ENCODE assay signal across 23 cellular contexts in the genomic region with DNA sequence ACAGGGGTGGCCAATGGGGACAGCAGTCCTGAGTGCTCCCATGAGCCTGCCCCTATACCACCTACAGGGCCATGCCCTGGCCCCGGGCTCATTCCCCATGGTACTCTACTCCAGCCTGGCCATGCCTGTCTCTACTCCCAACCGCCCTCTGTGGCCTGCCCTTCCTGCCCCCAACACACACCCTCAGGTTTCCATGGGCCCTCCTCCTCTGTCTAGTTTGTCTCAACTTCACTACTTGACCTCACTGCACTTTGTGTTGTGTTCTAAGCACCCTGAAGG.
"Had no signal": no experiment of that assay in that cellular context is flagged by ENCODE, and none has a peak within 500 bp of the region (broad histone marks: within the 10 kb centered on the region; RNA-seq: fewer than 3 reads in every experiment).

No MANE protein-coding gene starts in this region.

- FAIRE-seq: TTC549 had no signal

- DNase-seq: activated CD4-positive, alpha-beta memory T cell treated with anti-CD3 and anti-CD28 coated beads for 36 hours; activated CD4-positive, alpha-beta T cell treated with anti-CD3 and anti-CD28 coated beads for 4 hours; activated naive CD4-positive, alpha-beta T cell treated with anti-CD3 and anti-CD28 coated beads, Interleukin-2, amount 10 ng/mL, durations not matched to agents 7 days and 5 days; activated naive CD8-positive, alpha-beta T cell treated with anti-CD3 and anti-CD28 coated beads, Interleukin-2, amount 50 U/mL, for 24 hours; activated T-cell treated with anti-CD3 and anti-CD28 coated beads, Interleukin-2, amount 50 U/mL, for 1 hour; brain microvascular endothelial cell; cerebellar nuclear complex; effector CD8-positive, alpha-beta T cell; heart left ventricle; left ventricle myocardium superior; SK-N-SH; spleen; stimulated activated CD4-positive, alpha-beta T cell treated with anti-CD3 and anti-CD28 coated beads, Interleukin-4, amount 100 ng/mL, for 4 hours; stimulated activated naive CD4-positive, alpha-beta T cell treated with Interleukin-2 at 50 U/mL for 16 hours; substantia nigra; transverse colon had no signal

- H3K27me3 Mint-ChIP-seq: activated CD4-positive, alpha-beta memory T cell treated with anti-CD3 and anti-CD28 coated beads for 36 hours; activated naive CD4-positive, alpha-beta T cell treated with anti-CD3 and anti-CD28 coated beads, Interleukin-2, amount 10 ng/mL, durations not matched to agents 7 days and 5 days; activated naive CD8-positive, alpha-beta T cell treated with anti-CD3 and anti-CD28 coated beads, Interleukin-2, amount 50 U/mL, for 24 hours; memory B cell had no signal

- H3K4me3 Mint-ChIP-seq: activated CD4-positive, alpha-beta memory T cell treated with anti-CD3 and anti-CD28 coated beads for 36 hours; activated naive CD4-positive, alpha-beta T cell treated with anti-CD3 and anti-CD28 coated beads, Interleukin-2, amount 10 ng/mL, durations not matched to agents 7 days and 5 days; activated naive CD8-positive, alpha-beta T cell treated with anti-CD3 and anti-CD28 coated beads, Interleukin-2, amount 50 U/mL, for 24 hours; memory B cell; T-helper 2 cell treated with Interferon-gamma antibody and Interleukin-4, amounts not matched to agents 5 μg/mL and 100 μg/mL, for 36 hours; WTC11 had no signal

- ATAC-seq: activated naive CD8-positive, alpha-beta T cell treated with anti-CD3 and anti-CD28 coated beads, Interleukin-2, amount 50 U/mL, for 24 hours; esophagus mucosa; gastroesophageal sphincter; heart left ventricle; WTC11 had no signal

- H3K4me3 ChIP-seq: gastroesophageal sphincter, heart left ventricle, spleen, transverse colon had no signal

- H3K9me3 Mint-ChIP-seq: activated CD4-positive, alpha-beta memory T cell treated with anti-CD3 and anti-CD28 coated beads for 36 hours; activated naive CD4-positive, alpha-beta T cell treated with anti-CD3 and anti-CD28 coated beads, Interleukin-2, amount 10 ng/mL, durations not matched to agents 7 days and 5 days; activated naive CD8-positive, alpha-beta T cell treated with anti-CD3 and anti-CD28 coated beads, Interleukin-2, amount 50 U/mL, for 24 hours; memory B cell; T-helper 2 cell treated with Interferon-gamma antibody and Interleukin-4, amounts not matched to agents 5 μg/mL and 100 μg/mL, for 36 hours; WTC11 had no signal

- H3K9me3 ChIP-seq: gastroesophageal sphincter, heart left ventricle, SK-N-SH, spleen, transverse colon had no signal

- H3K4me1 Mint-ChIP-seq: activated naive CD4-positive, alpha-beta T cell treated with anti-CD3 and anti-CD28 coated beads, Interleukin-2, amount 10 ng/mL, durations not matched to agents 7 days and 5 days; activated naive CD8-positive, alpha-beta T cell treated with anti-CD3 and anti-CD28 coated beads, Interleukin-2, amount 50 U/mL, for 24 hours; WTC11 had no signal

- H3K27ac Mint-ChIP-seq: activated CD4-positive, alpha-beta memory T cell treated with anti-CD3 and anti-CD28 coated beads for 36 hours; activated naive CD4-positive, alpha-beta T cell treated with anti-CD3 and anti-CD28 coated beads, Interleukin-2, amount 10 ng/mL, durations not matched to agents 7 days and 5 days; activated naive CD8-positive, alpha-beta T cell treated with anti-CD3 and anti-CD28 coated beads, Interleukin-2, amount 50 U/mL, for 24 hours; memory B cell; T-helper 2 cell treated with Interferon-gamma antibody and Interleukin-4, amounts not matched to agents 5 μg/mL and 100 μg/mL, for 36 hours; WTC11 had no signal

- H3K27ac ChIP-seq: brain microvascular endothelial cell, gastroesophageal sphincter, parathyroid adenoma, spleen, transverse colon had no signal

- H3K27me3 ChIP-seq: brain microvascular endothelial cell, gastroesophageal sphincter, heart left ventricle, spleen, transverse colon had no signal
